ENCODE assay signal across 8 cellular contexts in genomic region chr10:43420369-43421200, GRCh38. TPM values are rescaled to one million over a fixed set of nuclear protein-coding genes. Genes with fewer than 3 reads are reported as not detected.
DNase-seq lines count a peak whose midpoint lies in the region; ATAC-seq lines count a peak whose summit lies in the region.

No MANE protein-coding gene starts in this region.

- H3K27me3 Mint-ChIP-seq in activated naive CD4-positive, alpha-beta T cell treated with anti-CD3 and anti-CD28 coated beads, Interleukin-2, amount 50 U/mL, for 24 hours: no peaks in the 10 kb centered on the region

- H3K4me1 ChIP-seq in HUES6 (ENCODE audit: control insufficient read depth, insufficient read depth, low read length) (no peaks in the 10 kb centered on the region), thymus (ENCODE audit: control insufficient read depth, insufficient read depth, low read length) (peaks cover 16% of the 10 kb centered on the region)

- no peaks in the 10 kb centered on the region for H3K36me3 Mint-ChIP-seq in activated naive CD4-positive, alpha-beta T cell treated with anti-CD3 and anti-CD28 coated beads, Interleukin-2, amount 50 U/mL, for 24 hours

- H3K9ac ChIP-seq in HUES6 (ENCODE audit: low read length): peak overlapping the region; percentile 72
- H3K9ac ChIP-seq in SK-N-MC (ENCODE audit: insufficient read length): peak overlapping the region; percentile 47

- no peaks in the 10 kb centered on the region for H3K9me3 ChIP-seq in HUES6 (ENCODE audit: control insufficient read depth, insufficient read depth, low read depth, low read length)
- no peaks in the 10 kb centered on the region for H3K9me3 ChIP-seq in SK-N-MC (ENCODE audit: low read depth, low read length)
- H3K9me3 ChIP-seq in thymus (ENCODE audit: control insufficient read depth): no peaks in the 10 kb centered on the region

- peak; percentile 38 for DNase-seq in DMS79 (lab: John Stamatoyannopoulos, UW)
- DNase-seq in SK-N-MC (ENCODE audit: low read depth, low spot score): no peak
- peak; percentile 85 for DNase-seq in glomerular visceral epithelial cell (ENCODE audit: extremely low spot score)
- DNase-seq in occipital lobe (lab: John Stamatoyannopoulos, UW): peak; percentile 79

- H3K27me3 ChIP-seq in HUES6 (ENCODE audit: control insufficient read depth, insufficient read depth, low read length) (no peaks in the 10 kb centered on the region), thymus (ENCODE audit: control insufficient read depth, insufficient read depth) (no peaks in the 10 kb centered on the region)

- no peaks in the 10 kb centered on the region for H3K36me3 ChIP-seq in HUES6 (ENCODE audit: control insufficient read depth, insufficient read depth, low read length)
- H3K36me3 ChIP-seq in SK-N-MC (ENCODE audit: insufficient read depth, low read length): no peaks in the 10 kb centered on the region
- H3K36me3 ChIP-seq in thymus (ENCODE audit: control insufficient read depth, insufficient read depth): no peaks in the 10 kb centered on the region

- peaks cover 40% of the 10 kb centered on the region for H3K4me1 Mint-ChIP-seq in activated naive CD4-positive, alpha-beta T cell treated with anti-CD3 and anti-CD28 coated beads, Interleukin-2, amount 50 U/mL, for 24 hours

- no peaks in the 10 kb centered on the region for H3K9me3 Mint-ChIP-seq in activated naive CD4-positive, alpha-beta T cell treated with anti-CD3 and anti-CD28 coated beads, Interleukin-2, amount 50 U/mL, for 24 hours

- peak overlapping the region; percentile 97 for H3K27ac Mint-ChIP-seq in activated naive CD4-positive, alpha-beta T cell treated with anti-CD3 and anti-CD28 coated beads, Interleukin-2, amount 50 U/mL, for 24 hours

- under 1% methylated on average over 63 of the region's 63 CpGs for WGBS in thymus

- peak overlapping the region; percentile 92 for H3K4me3 Mint-ChIP-seq in activated naive CD4-positive, alpha-beta T cell treated with anti-CD3 and anti-CD28 coated beads, Interleukin-2, amount 50 U/mL, for 24 hours

- H3K27ac ChIP-seq in HUES6 (ENCODE audit: low read depth, low read length): peak overlapping the region; percentile 59; the same call in 1 of the 2 replicates
- peak overlapping the region; percentile 91 for H3K27ac ChIP-seq in SK-N-MC
- peak overlapping the region; percentile 95 for H3K27ac ChIP-seq in thymus (ENCODE audit: low read depth)

- peak; percentile 82 for ATAC-seq in GM21423 (IDR thresholded peaks at IDR 0.05; ENCODE audit: unreplicated experiment)

- H3K4me3 ChIP-seq in HUES6 (ENCODE audit: low read depth, low read length) (peak overlapping the region; percentile 45), SK-N-MC (peak overlapping the region; percentile 62), thymus (ENCODE audit: low read length) (peak overlapping the region; percentile 64)

RNA-seq across cellular contexts. Expression of gene HNRNPF, which starts 11.6 kb away (rescaled TPM):
- total RNA-seq in occipital lobe: 110 TPM
- 136 TPM for polyA plus RNA-seq in thymus

RNA-seq across cellular contexts. Expression of gene ZNF487, which starts 16.3 kb away (rescaled TPM):
- total RNA-seq in occipital lobe: 9.7 TPM
- polyA plus RNA-seq in thymus: 11.6 TPM

RNA-seq across cellular contexts. Expression of gene FXYD4, which starts 49.1 kb away (rescaled TPM):
- not detected for total RNA-seq in occipital lobe
- 0.59 TPM for polyA plus RNA-seq in thymus
